14 cellular contexts compared by ENCODE assay signal in genomic region chr11:12220305-12220704, GRCh38.
DNase-seq lines count a peak whose midpoint lies in the region; ATAC-seq, FAIRE-seq and TF ChIP-seq lines count a peak whose summit lies in the region.
"Had no signal": no experiment of that assay in that cellular context is flagged by ENCODE, and none has a peak within 500 bp of the region (broad histone marks: within the 10 kb centered on the region; RNA-seq: fewer than 3 reads in every experiment).

No MANE protein-coding gene starts in this region.

- FAIRE-seq in GM12892 (lab: Jason Lieb, UNC) = no peak

- intact Hi-C loops in right lobe of liver (cut with DNase I) = no loop called here

- H3K36me3 ChIP-seq in right lobe of liver (peaks cover 0 to 6% (median 0%) of the 10 kb centered on the region in 4 donors), stomach smooth muscle (ENCODE audit: control insufficient read depth in 2 of 2, insufficient read depth in 2 of 2, low read length in 2 of 2) (peaks cover 38 to 53% of the 10 kb centered on the region in 2 donors)

- TF ChIP-seq POLR2A in right lobe of liver (IDR thresholded peaks at IDR 0.05) (no peak), GM12892 (IDR thresholded peaks at IDR 0.05; ENCODE audit: low read depth, low read length) (no peak)

- WGBS in right lobe of liver (ENCODE audit: insufficient coverage, low coverage, low lambda C conversion rate, missing lambda C conversion rate) = 13% methylated on average over 4 of the region's 11 CpGs

- no peak overlapping the region for H3K4me3 Mint-ChIP-seq in effector memory CD8-positive, alpha-beta T cell
- H3K4me3 Mint-ChIP-seq: activated naive CD8-positive, alpha-beta T cell treated with anti-CD3 and anti-CD28 coated beads, Interleukin-2, amount 10 ng/mL, durations not matched to agents 7 days and 5 days had no signal

- H3K27ac ChIP-seq in right lobe of liver = peak overlapping the region in 2 of 3 donors; percentile 46 to 69
- peak overlapping the region; percentile 75 for H3K27ac ChIP-seq in stomach smooth muscle (ENCODE audit: low read length)
- H3K27ac ChIP-seq: vagina had no signal

- H3K27me3 ChIP-seq in right lobe of liver (no peaks in the 10 kb centered on the region), stomach smooth muscle (ENCODE audit: control insufficient read depth in 1 of 2, insufficient read depth in 2 of 2, low read length in 2 of 2) (no peaks in the 10 kb centered on the region)
- H3K27me3 ChIP-seq: vagina had no signal

- no peaks in the 10 kb centered on the region for H3K27me3 Mint-ChIP-seq in effector memory CD8-positive, alpha-beta T cell
- H3K27me3 Mint-ChIP-seq: activated naive CD8-positive, alpha-beta T cell treated with anti-CD3 and anti-CD28 coated beads, Interleukin-2, amount 10 ng/mL, durations not matched to agents 7 days and 5 days; progenitor cell of endocrine pancreas had no signal

- DNase-seq in NCI-H446 (lab: John Stamatoyannopoulos, UW) = peak; percentile 64 to 87
- DNase-seq in effector memory CD8-positive, alpha-beta T cell = no peak
- peak; percentile 71 to 86 (median 86) for DNase-seq in right lobe of liver
- DNase-seq in GM12892 (ENCODE audit: insufficient read length) = no peak
- DNase-seq in CD1c-positive myeloid dendritic cell (ENCODE audit: extremely low spot score) = no peak
- DNase-seq: activated CD8-positive, alpha-beta memory T cell treated with anti-CD3 and anti-CD28 coated beads for 24 hours; activated naive CD8-positive, alpha-beta T cell treated with anti-CD3 and anti-CD28 coated beads, Interleukin-2, amount 10 ng/mL, durations not matched to agents 7 days and 5 days; kidney glomerular epithelial cell; NCI-H1092 had no signal

- H3K4me1 Mint-ChIP-seq in effector memory CD8-positive, alpha-beta T cell (ENCODE audit: low read depth in 2 of 2) = peaks cover 44 to 67% of the 10 kb centered on the region in 2 donors

- H3K9ac ChIP-seq in stomach smooth muscle (ENCODE audit: low read length in 2 of 2) = peak overlapping the region; percentile 20 to 29

- no peak for TF ChIP-seq CTCF in right lobe of liver (IDR thresholded peaks at IDR 0.05)

- ATAC-seq in effector memory CD8-positive, alpha-beta T cell (replicated peaks) = no peak
- ATAC-seq in right lobe of liver (peak; percentile 81 to 88 (median 85)), GM21526 (IDR thresholded peaks at IDR 0.05; ENCODE audit: low FRiP score, unreplicated experiment) (no peak), HG03175 (IDR thresholded peaks at IDR 0.05; ENCODE audit: unreplicated experiment) (no peak)

- H3K27ac Mint-ChIP-seq in effector memory CD8-positive, alpha-beta T cell = peak overlapping the region; percentile 63 to 90
- H3K27ac Mint-ChIP-seq: activated naive CD8-positive, alpha-beta T cell treated with anti-CD3 and anti-CD28 coated beads, Interleukin-2, amount 10 ng/mL, durations not matched to agents 7 days and 5 days had no signal

- H3K36me3 Mint-ChIP-seq in effector memory CD8-positive, alpha-beta T cell (ENCODE audit: insufficient read depth) = peaks cover 42% of the 10 kb centered on the region

- no peaks in the 10 kb centered on the region for H3K9me3 Mint-ChIP-seq in effector memory CD8-positive, alpha-beta T cell
- H3K9me3 Mint-ChIP-seq: activated naive CD8-positive, alpha-beta T cell treated with anti-CD3 and anti-CD28 coated beads, Interleukin-2, amount 10 ng/mL, durations not matched to agents 7 days and 5 days had no signal

- no peak overlapping the region for H3K4me3 ChIP-seq in right lobe of liver
- H3K4me3 ChIP-seq in stomach smooth muscle (ENCODE audit: low read length in 2 of 2) = peak overlapping the region in 1 of 2 donors; percentile 49
- H3K4me3 ChIP-seq: vagina had no signal

- H3K4me1 ChIP-seq in right lobe of liver (peaks cover 0 to 51% (median 30%) of the 10 kb centered on the region in 4 donors), stomach smooth muscle (ENCODE audit: control insufficient read depth, insufficient read depth, low read length) (peaks cover 80% of the 10 kb centered on the region)

- H3K9me3 ChIP-seq in right lobe of liver (no peaks in the 10 kb centered on the region), stomach smooth muscle (ENCODE audit: control insufficient read depth in 2 of 2, low read length in 2 of 2) (no peaks in the 10 kb centered on the region)
- H3K9me3 ChIP-seq: vagina had no signal

Comparison
In these comparisons a context has a peak if more than half of its experiments do, and no peak if none do; other contexts are left out.
1. DNase-seq: peak in NCI-H446 (2 of 2) and right lobe of liver (3 of 3); none in effector memory CD8-positive, alpha-beta T cell (0 of 3), GM12892 (single experiment) and CD1c-positive myeloid dendritic cell (single experiment).
2. ATAC-seq: peak in right lobe of liver (4 of 4); none in effector memory CD8-positive, alpha-beta T cell (single experiment), GM21526 (single experiment) and HG03175 (single experiment).